ENCODE assay signal across 10 cellular contexts in the genomic region with DNA sequence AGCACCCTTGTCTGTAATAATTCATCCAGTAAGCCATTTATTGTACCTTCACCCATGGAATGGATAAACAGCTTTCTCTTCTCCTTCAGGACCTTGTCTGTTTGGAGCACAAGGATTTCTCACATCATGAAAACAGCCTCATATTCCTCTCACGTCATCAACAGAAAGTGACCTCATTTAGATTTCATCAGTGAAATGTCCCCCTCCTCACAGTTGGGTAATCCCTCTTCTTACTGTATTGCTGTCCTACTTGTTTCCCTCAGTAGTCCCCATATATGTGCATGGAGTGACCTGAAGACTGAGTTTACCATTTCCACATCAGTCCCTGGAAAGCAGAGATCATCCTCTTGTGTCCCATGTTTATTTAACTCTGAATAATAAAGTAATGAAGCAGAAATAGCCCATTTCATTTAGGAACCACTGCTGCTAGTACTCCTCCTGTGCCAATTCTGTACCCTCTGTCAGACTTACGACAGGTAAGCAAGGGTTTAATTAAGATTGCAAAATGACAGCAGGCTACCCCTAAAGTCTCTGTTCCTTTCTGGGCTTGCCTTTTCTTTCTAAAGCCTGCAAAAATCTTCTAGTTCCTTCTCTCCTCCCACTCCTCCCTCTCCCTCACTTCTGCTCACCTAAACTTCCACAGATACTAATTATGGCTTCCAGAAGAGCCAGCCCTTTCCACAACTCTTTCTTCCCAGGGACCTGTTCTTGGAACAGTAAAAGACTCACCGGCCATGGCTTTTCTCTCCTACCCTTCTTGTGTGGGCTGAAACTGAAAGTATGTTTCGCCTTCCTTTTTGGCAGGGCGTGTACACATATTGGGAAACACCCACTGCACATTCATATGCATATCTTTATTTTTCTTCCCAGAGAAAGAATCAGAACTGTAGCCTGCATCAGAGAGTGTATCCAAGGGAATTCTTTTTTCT. TPM values are rescaled to one million over a fixed set of nuclear protein-coding genes. Genes with fewer than 3 reads are reported as not detected.
A peak's percentile ranks its signal among the peaks of the same experiment; 100 is the strongest.
DNase-seq lines count a peak whose midpoint lies in the region; ATAC-seq and FAIRE-seq lines count a peak whose summit lies in the region.
"Not testable (repeated sequence)": the region's sequence is repeated elsewhere in the genome, so short reads cannot be mapped to it uniquely, and the experiment has no call there.
"Had no signal": no experiment of that assay in that cellular context is flagged by ENCODE, and none has a peak within 500 bp of the region (broad histone marks: within the 10 kb centered on the region; RNA-seq: fewer than 3 reads in every experiment).

A gene (minus strand): TSS at position 774 of the 929 bp plus-strand sequence. CDS start 38 bp downstream, at position 736.

- peak within 1 kb of the TSS; percentile 70 to 82 for H3K27ac ChIP-seq in small intestine (ENCODE audit: low read depth in 1 of 2, low read length in 1 of 2)

- DNase-seq in AG08396 (ENCODE audit: low spot score): peak; percentile 21
- peak; percentile 64 for DNase-seq in M059J (ENCODE audit: low read depth)
- DNase-seq in activated CD4-positive, alpha-beta T cell treated with anti-CD3 and anti-CD28 coated beads for 48 hours: peak; percentile 38
- peak; percentile 50 for DNase-seq in central memory CD4-positive, alpha-beta T cell
- DNase-seq in kidney glomerular epithelial cell (lab: John Stamatoyannopoulos, UW): peak; percentile 2
- DNase-seq in small intestine: peak; percentile 80

- ATAC-seq in GM18873 (IDR thresholded peaks at IDR 0.05; ENCODE audit: low FRiP score, unreplicated experiment) (peak; percentile 99), HG02798 (IDR thresholded peaks at IDR 0.05; ENCODE audit: poor library complexity, unreplicated experiment) (peak; percentile 99)

- H3K27me3 ChIP-seq in small intestine (ENCODE audit: control insufficient read depth in 2 of 2, insufficient read depth in 2 of 2, low read length in 2 of 2): not testable (repeated sequence)

- not testable (repeated sequence) for H3K9me3 ChIP-seq in small intestine (ENCODE audit: control insufficient read depth, low read depth)

- WGBS in small intestine, 3 donors: 4 to 10% (median 6%) methylated on average over 5 of the region's 5 CpGs

- H3K4me1 ChIP-seq in small intestine (ENCODE audit: control insufficient read depth in 2 of 2, insufficient read depth in 1 of 2, low read depth in 1 of 2, low read length in 1 of 2): not testable (repeated sequence)

- not testable (repeated sequence) for H3K36me3 ChIP-seq in small intestine (ENCODE audit: control insufficient read depth in 2 of 2, insufficient read depth in 2 of 2, low read length in 2 of 2)

- peak; percentile 10 for FAIRE-seq in small intestine (lab: Jason Lieb, UNC)

- peak within 1 kb of the TSS; percentile 43 to 59 for H3K4me3 ChIP-seq in small intestine (ENCODE audit: low read depth in 1 of 2, low read length in 2 of 2)

RNA-seq across cellular contexts. Expression of the gene that starts here (rescaled TPM):
- total RNA-seq in M059J (2014; rRNA removed; shearing (Covaris generic)): 18.9 and 23.4 TPM in 2 replicates
- polyA plus RNA-seq in small intestine: 100 to 1,000 TPM in 1 of 3 donors, 10 to 100 TPM in 2; 67.3 to 145 (median 73.8) TPM
- total RNA-seq: kidney epithelial cell, temporal lobe had no signal

Comparison
In these comparisons a context has a peak if more than half of its experiments do, and no peak if none do; other contexts are left out.
1. Peak in every context shown above with its lines: DNase-seq, ATAC-seq, H3K4me3 ChIP-seq and H3K27ac ChIP-seq.
2. DNase-seq: peak in every context shown above with its lines; median percentile 80 in small intestine; 64 in M059J; 50 in central memory CD4-positive, alpha-beta T cell; 38 in activated CD4-positive, alpha-beta T cell treated with anti-CD3 and anti-CD28 coated beads for 48 hours; 21 in AG08396; 2 in kidney glomerular epithelial cell.